1 cellular context compared by ENCODE assay signal in genomic region chr3:10758304-10759037, GRCh38.
TF ChIP-seq lines count a peak whose summit lies in the region.

No MANE protein-coding gene starts in this region.

TF ChIP-seq in K562, 482 proteins besides CTCF, POLR2A, EP300 and RAD21 (continued from another document):
- TF ChIP-seq, protein P1, sequence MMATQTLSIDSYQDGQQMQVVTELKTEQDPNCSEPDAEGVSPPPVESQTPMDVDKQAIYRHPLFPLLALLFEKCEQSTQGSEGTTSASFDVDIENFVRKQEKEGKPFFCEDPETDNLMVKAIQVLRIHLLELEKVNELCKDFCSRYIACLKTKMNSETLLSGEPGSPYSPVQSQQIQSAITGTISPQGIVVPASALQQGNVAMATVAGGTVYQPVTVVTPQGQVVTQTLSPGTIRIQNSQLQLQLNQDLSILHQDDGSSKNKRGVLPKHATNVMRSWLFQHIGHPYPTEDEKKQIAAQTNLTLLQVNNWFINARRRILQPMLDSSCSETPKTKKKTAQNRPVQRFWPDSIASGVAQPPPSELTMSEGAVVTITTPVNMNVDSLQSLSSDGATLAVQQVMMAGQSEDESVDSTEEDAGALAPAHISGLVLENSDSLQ (IDR thresholded peaks at IDR 0.05): peak; percentile 83
- TF ChIP-seq MGA (IDR thresholded peaks at IDR 0.05) (no peak), CTBP1 (IDR thresholded peaks at IDR 0.05; ENCODE audit: borderline replicate concordance) (peak; percentile 49; the same call in 1 of the 2 replicates), JUN (IDR thresholded peaks at IDR 0.05; ENCODE audit: borderline replicate concordance, low read depth, low read length) (0 out of 2 replicates have a peak, but pooled peaks have one; percentile 11), JUN (CRISPR knock-in tag; IDR thresholded peaks at IDR 0.05; ENCODE audit: borderline replicate concordance) (no peak), SMAD2 (IDR thresholded peaks at IDR 0.05; ENCODE audit: low read depth, low read length) (no peak), PBX2 (CRISPR knock-in tag; IDR thresholded peaks at IDR 0.05; ENCODE audit: low read depth) (no peak), PBX2 (tag; conservative IDR thresholded peaks at IDR 0.05; ENCODE audit: low read depth) (peak; percentile 55), STAG1 (CRISPR knock-in tag; IDR thresholded peaks at IDR 0.05; ENCODE audit: borderline replicate concordance) (peak; percentile 81), ZNF274 (IDR thresholded peaks at IDR 0.05; ENCODE audit: borderline replicate concordance, low read depth, low read length) (no peak), ATF1 (CRISPR knock-in tag; IDR thresholded peaks at IDR 0.05) (no peak), ATF1 (tag; IDR thresholded peaks at IDR 0.05) (no peak), SMC3 (conservative IDR thresholded peaks at IDR 0.05; ENCODE audit: insufficient read depth, low read depth, low read length) (peak; percentile 82)
- TF ChIP-seq, protein P2, sequence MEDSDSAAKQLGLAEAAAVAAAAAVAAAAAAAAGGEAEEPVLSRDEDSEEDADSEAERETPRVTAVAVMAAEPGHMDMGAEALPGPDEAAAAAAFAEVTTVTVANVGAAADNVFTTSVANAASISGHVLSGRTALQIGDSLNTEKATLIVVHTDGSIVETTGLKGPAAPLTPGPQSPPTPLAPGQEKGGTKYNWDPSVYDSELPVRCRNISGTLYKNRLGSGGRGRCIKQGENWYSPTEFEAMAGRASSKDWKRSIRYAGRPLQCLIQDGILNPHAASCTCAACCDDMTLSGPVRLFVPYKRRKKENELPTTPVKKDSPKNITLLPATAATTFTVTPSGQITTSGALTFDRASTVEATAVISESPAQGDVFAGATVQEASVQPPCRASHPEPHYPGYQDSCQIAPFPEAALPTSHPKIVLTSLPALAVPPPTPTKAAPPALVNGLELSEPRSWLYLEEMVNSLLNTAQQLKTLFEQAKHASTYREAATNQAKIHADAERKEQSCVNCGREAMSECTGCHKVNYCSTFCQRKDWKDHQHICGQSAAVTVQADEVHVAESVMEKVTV (CRISPR knock-in tag; IDR thresholded peaks at IDR 0.05): peak; percentile 56; the same call in 1 of the 2 replicates
